Comparison of ENCODE assay signal across 8 cellular contexts in the genomic region with DNA sequence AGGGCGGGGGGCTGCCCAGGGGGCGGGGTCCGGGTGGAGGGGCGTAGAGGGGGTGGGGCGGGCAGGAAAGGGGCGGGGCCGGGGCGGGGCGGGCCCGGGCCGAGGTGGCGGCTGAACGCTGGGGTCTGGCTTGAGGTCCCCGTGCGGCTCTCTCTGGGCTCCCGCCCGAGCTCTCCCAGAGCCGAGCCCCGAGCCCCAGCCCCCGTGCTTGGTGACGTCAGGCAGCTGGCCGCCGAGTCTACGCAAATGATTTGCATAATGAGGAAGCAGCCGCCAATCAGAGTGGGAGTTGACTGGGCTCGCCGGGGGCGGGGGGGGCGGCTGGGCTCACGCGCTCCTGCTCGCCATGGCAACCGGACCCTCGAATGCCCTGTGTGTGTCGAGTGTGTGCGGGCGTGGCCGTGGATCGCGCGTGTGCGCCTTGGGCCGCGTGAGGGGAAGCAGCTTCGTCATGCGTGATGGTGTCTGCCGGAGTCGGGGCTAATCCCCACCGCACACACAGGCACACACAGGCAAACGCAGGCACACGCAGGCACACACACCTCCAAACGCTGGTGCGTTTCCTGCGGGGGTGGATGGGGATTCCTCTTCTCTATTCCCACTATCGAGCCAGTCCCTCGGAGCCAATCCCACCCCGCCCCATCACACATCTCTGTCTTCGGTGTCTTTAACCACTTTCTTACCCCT. TPM values are rescaled to one million over a fixed set of nuclear protein-coding genes. Genes with fewer than 3 reads are reported as not detected.
DNase-seq lines count a peak whose midpoint lies in the region; ATAC-seq and TF ChIP-seq lines count a peak whose summit lies in the region.

A gene (minus strand): TSS at position 173 of the 687 bp plus-strand sequence. CDS start 283 bp downstream, outside the sequence.

- H3K4me3 Mint-ChIP-seq in activated naive CD4-positive, alpha-beta T cell treated with anti-CD3 and anti-CD28 coated beads, Interleukin-2, amount 10 ng/mL, durations not matched to agents 7 days and 5 days: peak within 1 kb of the TSS; percentile 78

- H3K36me3 Mint-ChIP-seq in activated naive CD4-positive, alpha-beta T cell treated with anti-CD3 and anti-CD28 coated beads, Interleukin-2, amount 10 ng/mL, durations not matched to agents 7 days and 5 days: peaks cover 7% of the 10 kb centered on the region

- in situ Hi-C loops in SK-MEL-5 (cut with HindIII; ENCODE audit: low pct_unique_long_range_greater_than_20kb, low sequenced_read_pairs): no loop called here

- H3K27me3 Mint-ChIP-seq in activated naive CD4-positive, alpha-beta T cell treated with anti-CD3 and anti-CD28 coated beads, Interleukin-2, amount 10 ng/mL, durations not matched to agents 7 days and 5 days: peaks cover 42% of the 10 kb centered on the region

- TF ChIP-seq CTCF in BJ (IDR thresholded peaks at IDR 0.05; ENCODE audit: insufficient read depth, low read depth, low read length): no peak
- no peak for TF ChIP-seq CTCF in gastroesophageal sphincter (IDR thresholded peaks at IDR 0.05)

- ATAC-seq in GM19468 (IDR thresholded peaks at IDR 0.05; ENCODE audit: extremely low read depth, unreplicated experiment): peak; percentile 19
- ATAC-seq in gastroesophageal sphincter: peak; percentile 62

- peak in 1 of 2 donors; percentile 8 for TF ChIP-seq POLR2A in gastroesophageal sphincter (IDR thresholded peaks at IDR 0.05)

- peak within 1 kb of the TSS in 1 of 5 donors; percentile 25 for H3K9ac ChIP-seq in subcutaneous abdominal adipose tissue (ENCODE audit: low read length in 5 of 5)

- H3K4me1 ChIP-seq in gastroesophageal sphincter (peaks cover 0 to 17% (median 11%) of the 10 kb centered on the region in 3 donors), subcutaneous abdominal adipose tissue (ENCODE audit: control insufficient read depth in 5 of 5, insufficient read depth in 5 of 5, low read length in 5 of 5) (peaks cover 0 to 13% (median 9%) of the 10 kb centered on the region in 5 donors)

- no peaks in the 10 kb centered on the region for H3K9me3 ChIP-seq in gastroesophageal sphincter
- H3K9me3 ChIP-seq in subcutaneous abdominal adipose tissue (ENCODE audit: control insufficient read depth in 5 of 5, low read length in 5 of 5): peaks cover 0 to 10% (median 0%) of the 10 kb centered on the region in 5 donors

- CTCF ChIA-PET in BJ (lab: Yijun Ruan, JAX): interaction anchor here (0.8 kb wide), 1 partner anchor 215 kb away, joined by 3 read pairs; no protein-coding TSS in a partner anchor
- CTCF ChIA-PET in activated naive CD4-positive, alpha-beta T cell treated with anti-CD3 and anti-CD28 coated beads, Interleukin-2, amount 10 ng/mL, durations not matched to agents 7 days and 5 days (lab: Charles Lee): interaction anchor here (0.7 to 1.4 kb wide), 3 partner anchors 8 to 47 kb away, joined by 3 read pairs; no protein-coding TSS in a partner anchor

- DNase-seq in BJ (ENCODE audit: low read depth) (no peak), M059J (ENCODE audit: low read depth) (peak; percentile 76), SK-MEL-5 (ENCODE audit: low read depth, low spot score) (peak; percentile 75), nucleus accumbens (lab: John Stamatoyannopoulos, UW) (peak in 53 of 56 donors; percentile 7 to 92 (median 70))
- peak; percentile 86 for DNase-seq in activated naive CD4-positive, alpha-beta T cell treated with anti-CD3 and anti-CD28 coated beads, Interleukin-2, amount 10 ng/mL, durations not matched to agents 7 days and 5 days

- peak within 1 kb of the TSS in 2 of 4 donors; percentile 14 to 40 for H3K27ac ChIP-seq in gastroesophageal sphincter
- H3K27ac ChIP-seq in subcutaneous abdominal adipose tissue (ENCODE audit: low read depth, low read length): no peak within 1 kb of the TSS

- POLR2A ChIA-PET in BJ (lab: Charles Lee): interaction anchor here (0.6 kb wide), 1 partner anchor 11 kb away, joined by 4 read pairs; no protein-coding TSS in a partner anchor

- H3K27ac Mint-ChIP-seq in activated naive CD4-positive, alpha-beta T cell treated with anti-CD3 and anti-CD28 coated beads, Interleukin-2, amount 10 ng/mL, durations not matched to agents 7 days and 5 days: no peak within 1 kb of the TSS

- H3K4me3 ChIP-seq in BJ (ENCODE audit: low read depth, low read length) (peak within 1 kb of the TSS; percentile 41), gastroesophageal sphincter (peak within 1 kb of the TSS; percentile 37 to 58), subcutaneous abdominal adipose tissue (ENCODE audit: low read depth in 1 of 5, low read length in 5 of 5) (peak within 1 kb of the TSS; percentile 35 to 60 (median 57))

- no peak for TF ChIP-seq EP300 in gastroesophageal sphincter (IDR thresholded peaks at IDR 0.05)

- WGBS in gastroesophageal sphincter (ENCODE audit: low coverage in 1 of 2), 2 donors: 0 to 4% methylated on average over 2 to 14 of the region's 58 CpGs

- H3K9me3 Mint-ChIP-seq in activated naive CD4-positive, alpha-beta T cell treated with anti-CD3 and anti-CD28 coated beads, Interleukin-2, amount 10 ng/mL, durations not matched to agents 7 days and 5 days: peaks cover 2% of the 10 kb centered on the region

- no peaks in the 10 kb centered on the region for H3K36me3 ChIP-seq in BJ (ENCODE audit: control insufficient read depth, insufficient read depth, low read length)
- H3K36me3 ChIP-seq in gastroesophageal sphincter: no peaks in the 10 kb centered on the region
- H3K36me3 ChIP-seq in subcutaneous abdominal adipose tissue (ENCODE audit: control insufficient read depth in 5 of 5, insufficient read depth in 5 of 5, low read length in 5 of 5): peaks cover 0 to 5% (median 0%) of the 10 kb centered on the region in 5 donors

- no peaks in the 10 kb centered on the region; the same call in 1 of the 2 replicates for H3K27me3 ChIP-seq in BJ (ENCODE audit: control insufficient read depth, insufficient read depth, low read length)
- no peaks in the 10 kb centered on the region for H3K27me3 ChIP-seq in gastroesophageal sphincter
- H3K27me3 ChIP-seq in subcutaneous abdominal adipose tissue (ENCODE audit: control insufficient read depth in 5 of 5, insufficient read depth in 4 of 5, low read length in 5 of 5): no peaks in the 10 kb centered on the region

- peaks cover 20% of the 10 kb centered on the region for H3K4me1 Mint-ChIP-seq in activated naive CD4-positive, alpha-beta T cell treated with anti-CD3 and anti-CD28 coated beads, Interleukin-2, amount 10 ng/mL, durations not matched to agents 7 days and 5 days

RNA-seq across cellular contexts. Expression of the gene that starts here (rescaled TPM):
- 0.12 and 0.16 TPM in 2 replicates for polyA plus RNA-seq in BJ (2011; rRNA removed)
- polyA minus RNA-seq in BJ (2011; rRNA and poly(A)+ RNA removed): not detected in 2 replicates
- not detected in 2 replicates for total RNA-seq in M059J (2014; rRNA removed; shearing (Covaris generic))
- total RNA-seq in SK-MEL-5 (2014; rRNA removed; shearing (Covaris generic)): 0.24 TPM in 1 of 2 replicates, not detected in the other
- polyA plus RNA-seq in SK-MEL-5 (2015; cell fraction: cytosol; rRNA removed): 0.21 TPM in 1 of 2 replicates, not detected in the other
- polyA plus RNA-seq in SK-MEL-5 (2015; cell fraction: nucleus; rRNA removed): 1.8 and 2.7 TPM in 2 replicates
- total RNA-seq in gastroesophageal sphincter: 1 to 10 TPM in 3 of 4 donors, under 1 TPM in 1; 0.42 to 5.4 (median 2.9) TPM

Comparison
In these comparisons a context has a peak if more than half of its experiments do, and no peak if none do; other contexts are left out.
1. Peak in DNase-seq in M059J; RNA of the gene not detected or under 1 TPM.